ENCODE assay signal across 1 cellular context in genomic region chr7:100965051-100965722, GRCh38.
TF ChIP-seq lines count a peak whose summit lies in the region.

No MANE protein-coding gene starts in this region.

TF ChIP-seq in HepG2, 621 proteins besides CTCF, POLR2A, EP300 and RAD21:
- TF ChIP-seq GPN1 (CRISPR knock-in tag; IDR thresholded peaks at IDR 0.05; ENCODE audit: borderline replicate concordance): no peak
- TF ChIP-seq NFKB2 (CRISPR knock-in tag; IDR thresholded peaks at IDR 0.05; ENCODE audit: borderline replicate concordance): 0 out of 2 replicates have a peak, but pooled peaks have one; percentile 10
- no peak for TF ChIP-seq ZBED4 (CRISPR knock-in tag; IDR thresholded peaks at IDR 0.05; ENCODE audit: borderline replicate concordance)
- no peak for TF ChIP-seq ZNF484 (CRISPR knock-in tag; IDR thresholded peaks at IDR 0.05; ENCODE audit: borderline replicate concordance, low read depth)
- TF ChIP-seq ZFP90 (CRISPR knock-in tag; IDR thresholded peaks at IDR 0.05; ENCODE audit: borderline replicate concordance): no peak
